In genomic region chr5:43040287-43041098, GRCh38 we compare ENCODE assay signal across 1 cellular context.
A peak's percentile ranks its signal among the peaks of the same experiment; 100 is the strongest.
TF ChIP-seq lines count a peak whose summit lies in the region.

Gene ANXA2R (minus strand): TSS chr5:43040319. CDS start chr5:43040046, 273 bp downstream.

TF ChIP-seq in HepG2, 621 proteins besides CTCF, POLR2A, EP300 and RAD21 (continued from another document):
- TF ChIP-seq, protein P1, sequence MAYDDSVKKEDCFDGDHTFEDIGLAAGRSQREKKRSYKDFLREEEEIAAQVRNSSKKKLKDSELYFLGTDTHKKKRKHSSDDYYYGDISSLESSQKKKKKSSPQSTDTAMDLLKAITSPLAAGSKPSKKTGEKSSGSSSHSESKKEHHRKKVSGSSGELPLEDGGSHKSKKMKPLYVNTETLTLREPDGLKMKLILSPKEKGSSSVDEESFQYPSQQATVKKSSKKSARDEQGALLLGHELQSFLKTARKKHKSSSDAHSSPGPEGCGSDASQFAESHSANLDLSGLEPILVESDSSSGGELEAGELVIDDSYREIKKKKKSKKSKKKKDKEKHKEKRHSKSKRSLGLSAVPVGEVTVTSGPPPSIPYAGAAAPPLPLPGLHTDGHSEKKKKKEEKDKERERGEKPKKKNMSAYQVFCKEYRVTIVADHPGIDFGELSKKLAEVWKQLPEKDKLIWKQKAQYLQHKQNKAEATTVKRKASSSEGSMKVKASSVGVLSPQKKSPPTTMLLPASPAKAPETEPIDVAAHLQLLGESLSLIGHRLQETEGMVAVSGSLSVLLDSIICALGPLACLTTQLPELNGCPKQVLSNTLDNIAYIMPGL (CRISPR knock-in tag; IDR thresholded peaks at IDR 0.05; ENCODE audit: borderline replicate concordance in 1 of 2, low read depth in 1 of 2), result peak in 1 of 2 experiments; percentile 86
- TF ChIP-seq ATF1 (CRISPR knock-in tag; IDR thresholded peaks at IDR 0.05) (peak; percentile 48; the same call in 1 of the 2 replicates), ZNF331 (CRISPR knock-in tag; IDR thresholded peaks at IDR 0.05) (peak; percentile 83), TGIF2 (CRISPR knock-in tag; IDR thresholded peaks at IDR 0.05) (peak; percentile 66), BRD4 (CRISPR knock-in tag; IDR thresholded peaks at IDR 0.05) (0 out of 2 replicates have a peak, but pooled peaks have one; percentile 48), ZNF142 (CRISPR knock-in tag; IDR thresholded peaks at IDR 0.05) (0 out of 2 replicates have a peak, but pooled peaks have one; percentile 14), ZSCAN12 (CRISPR knock-in tag; IDR thresholded peaks at IDR 0.05) (no peak; the same call in 1 of the 2 replicates), CBX5 (CRISPR knock-in tag; IDR thresholded peaks at IDR 0.05; ENCODE audit: borderline replicate concordance) (peak; percentile 25; the same call in 1 of the 2 replicates), POLR2AphosphoS5 (IDR thresholded peaks at IDR 0.05; ENCODE audit: low read depth, low read length) (peak; percentile 10; the same call in 1 of the 2 replicates), ZFX (CRISPR knock-in tag; IDR thresholded peaks at IDR 0.05; ENCODE audit: low read depth) (peak; percentile 24), ZNF292 (CRISPR knock-in tag; IDR thresholded peaks at IDR 0.05; ENCODE audit: borderline replicate concordance, low read depth) (0 out of 2 replicates have a peak, but pooled peaks have one; percentile 26), SMC3 (IDR thresholded peaks at IDR 0.05; ENCODE audit: low read length) (peak; percentile 45), SNRNP70 (IDR thresholded peaks at IDR 0.05; ENCODE audit: low read depth, low read length) (no peak), MXD3 (CRISPR knock-in tag; IDR thresholded peaks at IDR 0.05) (0 out of 2 replicates have a peak, but pooled peaks have one; percentile 39), KLF12 (CRISPR knock-in tag; IDR thresholded peaks at IDR 0.05; ENCODE audit: borderline replicate concordance) (0 out of 2 replicates have a peak, but pooled peaks have one; percentile 77), FOXA1 (IDR thresholded peaks at IDR 0.05) (no peak), FOXA1 (CRISPR knock-in tag; IDR thresholded peaks at IDR 0.05) (0 out of 2 replicates have a peak, but pooled peaks have one; percentile 21), ELF1 (CRISPR knock-in tag; IDR thresholded peaks at IDR 0.05) (peak; percentile 52), ZNF580 (CRISPR knock-in tag; IDR thresholded peaks at IDR 0.05; ENCODE audit: borderline replicate concordance, low read depth) (0 out of 2 replicates have a peak, but pooled peaks have one; percentile 46)
- TF ChIP-seq, protein P2, sequence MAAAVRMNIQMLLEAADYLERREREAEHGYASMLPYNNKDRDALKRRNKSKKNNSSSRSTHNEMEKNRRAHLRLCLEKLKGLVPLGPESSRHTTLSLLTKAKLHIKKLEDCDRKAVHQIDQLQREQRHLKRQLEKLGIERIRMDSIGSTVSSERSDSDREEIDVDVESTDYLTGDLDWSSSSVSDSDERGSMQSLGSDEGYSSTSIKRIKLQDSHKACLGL (CRISPR knock-in tag; IDR thresholded peaks at IDR 0.05), result no peak
- TF ChIP-seq, protein P3, sequence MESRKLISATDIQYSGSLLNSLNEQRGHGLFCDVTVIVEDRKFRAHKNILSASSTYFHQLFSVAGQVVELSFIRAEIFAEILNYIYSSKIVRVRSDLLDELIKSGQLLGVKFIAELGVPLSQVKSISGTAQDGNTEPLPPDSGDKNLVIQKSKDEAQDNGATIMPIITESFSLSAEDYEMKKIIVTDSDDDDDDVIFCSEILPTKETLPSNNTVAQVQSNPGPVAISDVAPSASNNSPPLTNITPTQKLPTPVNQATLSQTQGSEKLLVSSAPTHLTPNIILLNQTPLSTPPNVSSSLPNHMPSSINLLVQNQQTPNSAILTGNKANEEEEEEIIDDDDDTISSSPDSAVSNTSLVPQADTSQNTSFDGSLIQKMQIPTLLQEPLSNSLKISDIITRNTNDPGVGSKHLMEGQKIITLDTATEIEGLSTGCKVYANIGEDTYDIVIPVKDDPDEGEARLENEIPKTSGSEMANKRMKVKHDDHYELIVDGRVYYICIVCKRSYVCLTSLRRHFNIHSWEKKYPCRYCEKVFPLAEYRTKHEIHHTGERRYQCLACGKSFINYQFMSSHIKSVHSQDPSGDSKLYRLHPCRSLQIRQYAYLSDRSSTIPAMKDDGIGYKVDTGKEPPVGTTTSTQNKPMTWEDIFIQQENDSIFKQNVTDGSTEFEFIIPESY (CRISPR knock-in tag; IDR thresholded peaks at IDR 0.05), result peak; percentile 73
- TF ChIP-seq, protein P4, sequence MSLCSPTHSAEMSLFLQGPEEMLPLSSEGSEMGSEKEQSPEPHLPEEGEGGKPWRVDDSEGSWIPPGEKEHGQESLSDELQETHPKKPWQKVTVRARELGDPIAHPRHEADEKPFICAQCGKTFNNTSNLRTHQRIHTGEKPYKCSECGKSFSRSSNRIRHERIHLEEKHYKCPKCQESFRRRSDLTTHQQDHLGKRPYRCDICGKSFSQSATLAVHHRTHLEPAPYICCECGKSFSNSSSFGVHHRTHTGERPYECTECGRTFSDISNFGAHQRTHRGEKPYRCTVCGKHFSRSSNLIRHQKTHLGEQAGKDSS (CRISPR knock-in tag; IDR thresholded peaks at IDR 0.05; ENCODE audit: borderline replicate concordance, low read depth), result 0 out of 2 replicates have a peak, but pooled peaks have one; percentile 22
- TF ChIP-seq, protein P5, sequence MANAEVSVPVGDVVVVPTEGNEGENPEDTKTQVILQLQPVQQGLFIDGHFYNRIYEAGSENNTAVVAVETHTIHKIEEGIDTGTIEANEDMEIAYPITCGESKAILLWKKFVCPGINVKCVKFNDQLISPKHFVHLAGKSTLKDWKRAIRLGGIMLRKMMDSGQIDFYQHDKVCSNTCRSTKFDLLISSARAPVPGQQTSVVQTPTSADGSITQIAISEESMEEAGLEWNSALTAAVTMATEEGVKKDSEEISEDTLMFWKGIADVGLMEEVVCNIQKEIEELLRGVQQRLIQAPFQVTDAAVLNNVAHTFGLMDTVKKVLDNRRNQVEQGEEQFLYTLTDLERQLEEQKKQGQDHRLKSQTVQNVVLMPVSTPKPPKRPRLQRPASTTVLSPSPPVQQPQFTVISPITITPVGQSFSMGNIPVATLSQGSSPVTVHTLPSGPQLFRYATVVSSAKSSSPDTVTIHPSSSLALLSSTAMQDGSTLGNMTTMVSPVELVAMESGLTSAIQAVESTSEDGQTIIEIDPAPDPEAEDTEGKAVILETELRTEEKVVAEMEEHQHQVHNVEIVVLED (CRISPR knock-in tag; IDR thresholded peaks at IDR 0.05; ENCODE audit: borderline replicate concordance), result 0 out of 2 replicates have a peak, but pooled peaks have one; percentile 17
- TF ChIP-seq, protein P6, sequence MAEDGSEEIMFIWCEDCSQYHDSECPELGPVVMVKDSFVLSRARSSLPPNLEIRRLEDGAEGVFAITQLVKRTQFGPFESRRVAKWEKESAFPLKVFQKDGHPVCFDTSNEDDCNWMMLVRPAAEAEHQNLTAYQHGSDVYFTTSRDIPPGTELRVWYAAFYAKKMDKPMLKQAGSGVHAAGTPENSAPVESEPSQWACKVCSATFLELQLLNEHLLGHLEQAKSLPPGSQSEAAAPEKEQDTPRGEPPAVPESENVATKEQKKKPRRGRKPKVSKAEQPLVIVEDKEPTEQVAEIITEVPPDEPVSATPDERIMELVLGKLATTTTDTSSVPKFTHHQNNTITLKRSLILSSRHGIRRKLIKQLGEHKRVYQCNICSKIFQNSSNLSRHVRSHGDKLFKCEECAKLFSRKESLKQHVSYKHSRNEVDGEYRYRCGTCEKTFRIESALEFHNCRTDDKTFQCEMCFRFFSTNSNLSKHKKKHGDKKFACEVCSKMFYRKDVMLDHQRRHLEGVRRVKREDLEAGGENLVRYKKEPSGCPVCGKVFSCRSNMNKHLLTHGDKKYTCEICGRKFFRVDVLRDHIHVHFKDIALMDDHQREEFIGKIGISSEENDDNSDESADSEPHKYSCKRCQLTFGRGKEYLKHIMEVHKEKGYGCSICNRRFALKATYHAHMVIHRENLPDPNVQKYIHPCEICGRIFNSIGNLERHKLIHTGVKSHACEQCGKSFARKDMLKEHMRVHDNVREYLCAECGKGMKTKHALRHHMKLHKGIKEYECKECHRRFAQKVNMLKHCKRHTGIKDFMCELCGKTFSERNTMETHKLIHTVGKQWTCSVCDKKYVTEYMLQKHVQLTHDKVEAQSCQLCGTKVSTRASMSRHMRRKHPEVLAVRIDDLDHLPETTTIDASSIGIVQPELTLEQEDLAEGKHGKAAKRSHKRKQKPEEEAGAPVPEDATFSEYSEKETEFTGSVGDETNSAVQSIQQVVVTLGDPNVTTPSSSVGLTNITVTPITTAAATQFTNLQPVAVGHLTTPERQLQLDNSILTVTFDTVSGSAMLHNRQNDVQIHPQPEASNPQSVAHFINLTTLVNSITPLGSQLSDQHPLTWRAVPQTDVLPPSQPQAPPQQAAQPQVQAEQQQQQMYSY (CRISPR knock-in tag; IDR thresholded peaks at IDR 0.05), result 0 out of 2 replicates have a peak, but pooled peaks have one; percentile 55
